ENCODE assay signal across 18 cellular contexts in genomic region chr2:71787476-71788185, GRCh38.
"Had no signal": no experiment of that assay in that cellular context is flagged by ENCODE, and none has a peak within 500 bp of the region (broad histone marks: within the 10 kb centered on the region; RNA-seq: fewer than 3 reads in every experiment).

No MANE protein-coding gene starts in this region.

- H3K9me3 Mint-ChIP-seq: activated CD8-positive, alpha-beta T cell treated with anti-CD3 and anti-CD28 coated beads for 36 hours; activated T-helper 1 cell treated with anti-CD3 and anti-CD28 coated beads, Interleukin-12 subunit alpha, Interleukin-12 subunit beta, Interleukin-2, Interleukin-4 antibody, amounts not matched to agents 30 ng/mL and 10 ng/mL and 1 ng/mL, durations not matched to agents 14 hours and 24 hours and 36 hours; natural killer cell treated with Interleukin-12 subunit alpha and Interleukin-12 subunit beta and Interleukin-15 and Interleukin-18, amount 100 ng/mL, for 72 hours; T-cell had no signal

- H3K36me3 Mint-ChIP-seq: natural killer cell treated with Interleukin-12 subunit alpha and Interleukin-12 subunit beta and Interleukin-15 and Interleukin-18, amount 100 ng/mL, for 72 hours; T-cell had no signal

- H3K4me1 ChIP-seq: right lobe of liver, testis, uterus had no signal

- H3K9me3 ChIP-seq: mucosa of descending colon, psoas muscle, right lobe of liver, testis, uterus had no signal

- H3K27ac ChIP-seq: psoas muscle, right lobe of liver, testis, uterus, VCaP had no signal

- H3K4me3 Mint-ChIP-seq: activated CD8-positive, alpha-beta T cell treated with anti-CD3 and anti-CD28 coated beads for 36 hours; activated T-helper 1 cell treated with anti-CD3 and anti-CD28 coated beads, Interleukin-12 subunit alpha, Interleukin-12 subunit beta, Interleukin-2, Interleukin-4 antibody, amounts not matched to agents 30 ng/mL and 10 ng/mL and 1 ng/mL, durations not matched to agents 14 hours and 24 hours and 36 hours; natural killer cell treated with Interleukin-12 subunit alpha and Interleukin-12 subunit beta and Interleukin-15 and Interleukin-18, amount 100 ng/mL, for 72 hours; T-cell had no signal

- H3K27me3 ChIP-seq: right lobe of liver, testis, uterus had no signal

- H3K4me1 Mint-ChIP-seq: T-cell had no signal

- DNase-seq: activated CD8-positive, alpha-beta T cell treated with anti-CD3 and anti-CD28 coated beads for 36 hours; activated naive CD4-positive, alpha-beta T cell treated with anti-CD3 and anti-CD28 coated beads, Interleukin-2, amount 50 U/mL, for 16 hours; central memory CD4-positive, alpha-beta T cell; erythroblast; hypothalamus; left cardiac atrium; mucosa of descending colon; occipital lobe; psoas muscle; right lobe of liver; stimulated activated CD4-positive, alpha-beta T cell treated with anti-CD3 and anti-CD28 coated beads, Interleukin-2, amount 100 ng/mL, for 24 hours; stimulated activated naive CD4-positive, alpha-beta T cell treated with Interleukin-2 at 50 U/mL for 16 hours; testis; uterus had no signal

- ATAC-seq: activated CD8-positive, alpha-beta T cell treated with anti-CD3 and anti-CD28 coated beads for 36 hours; left cardiac atrium; mucosa of descending colon; natural killer cell treated with Interleukin-12 subunit alpha and Interleukin-12 subunit beta and Interleukin-15 and Interleukin-18, amount 100 ng/mL, for 72 hours; psoas muscle; right lobe of liver; T-cell had no signal

- H3K27ac Mint-ChIP-seq: activated CD8-positive, alpha-beta T cell treated with anti-CD3 and anti-CD28 coated beads for 36 hours; activated T-helper 1 cell treated with anti-CD3 and anti-CD28 coated beads, Interleukin-12 subunit alpha, Interleukin-12 subunit beta, Interleukin-2, Interleukin-4 antibody, amounts not matched to agents 30 ng/mL and 10 ng/mL and 1 ng/mL, durations not matched to agents 14 hours and 24 hours and 36 hours; natural killer cell treated with Interleukin-12 subunit alpha and Interleukin-12 subunit beta and Interleukin-15 and Interleukin-18, amount 100 ng/mL, for 72 hours; T-cell had no signal
